Comparison of ENCODE assay signal across 26 cellular contexts in the genomic region with DNA sequence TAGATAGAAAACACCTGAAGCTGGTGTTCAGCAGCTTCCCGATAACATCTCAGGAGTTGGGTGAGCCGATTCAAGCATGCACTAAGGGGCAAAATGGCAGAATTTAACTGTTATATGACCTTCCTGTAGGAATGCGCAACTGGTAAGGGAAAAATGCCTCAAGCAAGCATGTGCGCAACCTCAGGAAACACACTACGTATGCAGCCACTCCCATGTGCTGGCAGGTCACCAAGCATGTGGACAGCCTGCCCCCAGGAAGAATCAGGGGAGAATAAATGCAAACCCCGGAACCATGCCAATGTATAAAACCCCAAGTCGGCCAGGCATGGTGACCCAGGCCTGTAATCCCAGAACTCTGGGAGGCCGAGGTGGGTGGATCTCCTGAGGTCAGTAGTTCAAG.
DNase-seq lines count a peak whose midpoint lies in the region; ATAC-seq, FAIRE-seq and TF ChIP-seq lines count a peak whose summit lies in the region.
"Had no signal": no experiment of that assay in that cellular context is flagged by ENCODE, and none has a peak within 500 bp of the region (broad histone marks: within the 10 kb centered on the region; RNA-seq: fewer than 3 reads in every experiment).

No MANE protein-coding gene starts in this region.

- WGBS in HepG2 (ENCODE audit: low lambda C conversion rate): 86% methylated on average over 8 of the region's 8 CpGs
- WGBS in right lobe of liver (ENCODE audit: insufficient coverage, low coverage, low lambda C conversion rate, missing lambda C conversion rate): 79% methylated on average over 7 of the region's 8 CpGs
- 80% methylated on average over 1 of the region's 8 CpGs; no CpG with 5 or more reads in 1 of the 2 experiments for WGBS in IMR-90 (ENCODE audit: extremely low coverage in 2 of 2, insufficient read length in 1 of 2), 2 experiments

- CTCF ChIA-PET in HepG2 (lab: Yijun Ruan, JAX; ENCODE audit: low intra/inter-chr PET ratio, low total read pairs) (no interaction called here), IMR-90 (lab: Yijun Ruan, JAX) (no interaction called here)
- CTCF ChIA-PET in CD4-positive, alpha-beta memory T cell (lab: Charles Lee; ENCODE audit: partially characterized antibody): no interaction called here

- H3K23ac ChIP-seq in IMR-90 (ENCODE audit: low read depth, low read length): no peak overlapping the region

- H2AK5ac ChIP-seq in IMR-90 (ENCODE audit: low read depth, low read length): peak overlapping the region; percentile 13; the same call in 1 of the 2 replicates

- peaks cover 23% of the 10 kb centered on the region; the same call in 1 of the 2 replicates for H3K4me1 ChIP-seq in HepG2 (ENCODE audit: insufficient read depth, low read length)
- H3K4me1 ChIP-seq in right lobe of liver: no peaks in the 10 kb centered on the region
- peaks cover 2% of the 10 kb centered on the region for H3K4me1 ChIP-seq in IMR-90 (ENCODE audit: control insufficient read depth, insufficient read depth, low read length)
- H3K4me1 ChIP-seq in neural progenitor cell: peaks cover 3% of the 10 kb centered on the region
- no peaks in the 10 kb centered on the region for H3K4me1 ChIP-seq in CD4-positive, alpha-beta memory T cell (ENCODE audit: insufficient read depth, low read length)
- H3K4me1 ChIP-seq: BE2C, BLaER1, Caco-2 had no signal

- H2BK15ac ChIP-seq in IMR-90 (ENCODE audit: low read depth, low read length): no peak overlapping the region

- H4K91ac ChIP-seq in IMR-90 (ENCODE audit: insufficient read depth, low read depth, low read length): no peak overlapping the region

- no peak overlapping the region; the same call in 1 of the 2 replicates for H3K14ac ChIP-seq in IMR-90 (replicated peaks; ENCODE audit: low read depth, low read length)

- no peaks in the 10 kb centered on the region for H3F3A ChIP-seq in neural progenitor cell (ENCODE audit: low read depth)

- peaks cover 3% of the 10 kb centered on the region for H3K9me3 Mint-ChIP-seq in neural progenitor cell
- peaks cover 0 to 3% (median 0%) of the 10 kb centered on the region in 8 donors for H3K9me3 Mint-ChIP-seq in CD4-positive, alpha-beta memory T cell
- H3K9me3 Mint-ChIP-seq: CD8-positive, alpha-beta T cell had no signal

- H3K9ac ChIP-seq in HepG2 (ENCODE audit: insufficient read depth, low read depth, low read length): no peak overlapping the region
- H3K9ac ChIP-seq in IMR-90 (ENCODE audit: low read depth, low read length): no peak overlapping the region
- no peak overlapping the region for H3K9ac ChIP-seq in neural progenitor cell
- H3K9ac ChIP-seq: BLaER1 had no signal

- TF ChIP-seq EP300 in HepG2 (IDR thresholded peaks at IDR 0.05; ENCODE audit: low read depth in 2 of 2, low read length in 2 of 2): no peak
- no peak for TF ChIP-seq EP300 in HepG2 (CRISPR knock-in tag; IDR thresholded peaks at IDR 0.05; ENCODE audit: borderline replicate concordance)

- intact Hi-C loops in HepG2 (cut with micrococcal nuclease; ENCODE audit: unreplicated experiment): no loop called here
- intact Hi-C loops in right lobe of liver (cut with DNase I): no loop called here
- intact Hi-C loops in IMR-90 (cut with micrococcal nuclease): no loop called here
- intact Hi-C loops in CD4-positive, alpha-beta memory T cell (cut with micrococcal nuclease): no loop called here

- FAIRE-seq in HepG2 (lab: Jason Lieb, UNC) (no peak), D721Med (lab: Jason Lieb, UNC) (no peak)
- FAIRE-seq: A204.1, G401.6, GM12891, GM19239 had no signal

- H3K18ac ChIP-seq in IMR-90 (ENCODE audit: low read depth, low read length): no peak overlapping the region

- H2BK20ac ChIP-seq in IMR-90 (ENCODE audit: low read depth, low read length): no peak overlapping the region

- no peak for TF ChIP-seq CTCF in HepG2 (CRISPR knock-in tag; IDR thresholded peaks at IDR 0.05)
- TF ChIP-seq CTCF in right lobe of liver (IDR thresholded peaks at IDR 0.05): no peak
- TF ChIP-seq CTCF in IMR-90 (conservative IDR thresholded peaks at IDR 0.05; ENCODE audit: low read depth, low read length): no peak
- TF ChIP-seq CTCF in neural progenitor cell (IDR thresholded peaks at IDR 0.05): no peak
- TF ChIP-seq CTCF in D721Med (IDR thresholded peaks at IDR 0.05; ENCODE audit: insufficient read depth, missing control alignments): no peak

- H3K9me3 ChIP-seq in HepG2 (ENCODE audit: low read length) (no peaks in the 10 kb centered on the region), right lobe of liver (no peaks in the 10 kb centered on the region), IMR-90 (ENCODE audit: control insufficient read depth, insufficient read depth, low read length) (no peaks in the 10 kb centered on the region), neural progenitor cell (ENCODE audit: low read depth) (no peaks in the 10 kb centered on the region)
- no peaks in the 10 kb centered on the region for H3K9me3 ChIP-seq in CD4-positive, alpha-beta memory T cell (ENCODE audit: control insufficient read depth in 1 of 2, low read length in 2 of 2)
- H3K9me3 ChIP-seq: BE2C, BLaER1, Caco-2 had no signal

- in situ Hi-C loops in HepG2 (cut with HindIII; ENCODE audit: extremely low pct_ligation_motif_present, low pct_unique_long_range_greater_than_20kb): no loop called here
- in situ Hi-C loops in IMR-90 (cut with MboI; ENCODE audit: low sequenced_read_pairs): no loop called here

- H4K5ac ChIP-seq in IMR-90 (ENCODE audit: low read depth, low read length): no peak overlapping the region

- H3K4me2 ChIP-seq in HepG2 (ENCODE audit: low read depth, low read length): no peak overlapping the region
- H3K4me2 ChIP-seq in IMR-90 (ENCODE audit: low read depth, low read length): no peak overlapping the region
- H3K4me2 ChIP-seq in neural progenitor cell: no peak overlapping the region
- H3K4me2 ChIP-seq: BLaER1 had no signal

- no peaks in the 10 kb centered on the region for H3K9me1 ChIP-seq in IMR-90 (ENCODE audit: insufficient read depth, low read length)

- H3K27ac Mint-ChIP-seq in neural progenitor cell: peak overlapping the region; percentile 68
- H3K27ac Mint-ChIP-seq in CD4-positive, alpha-beta memory T cell: no peak overlapping the region
- H3K27ac Mint-ChIP-seq: CD14-positive monocyte; CD4-positive, CD25-positive, alpha-beta regulatory T cell; CD8-positive, alpha-beta T cell had no signal

- H3K4ac ChIP-seq in IMR-90 (ENCODE audit: low read depth, low read length): no peak overlapping the region

- H3K36me3 ChIP-seq in HepG2 (replicated peaks in 1 of 2; ENCODE audit: control insufficient read depth in 1 of 2, insufficient read depth in 2 of 2, low read length in 2 of 2) (no peaks in the 10 kb centered on the region), right lobe of liver (no peaks in the 10 kb centered on the region), IMR-90 (ENCODE audit: control insufficient read depth, insufficient read depth, low read length) (no peaks in the 10 kb centered on the region), neural progenitor cell (no peaks in the 10 kb centered on the region)
- no peaks in the 10 kb centered on the region for H3K36me3 ChIP-seq in CD4-positive, alpha-beta memory T cell (ENCODE audit: insufficient read depth, low read length)
- H3K36me3 ChIP-seq: BE2C, BLaER1 had no signal

- no peak for DNase-seq in HepG2 (ENCODE audit: low spot score)
- DNase-seq in right lobe of liver: no peak
- DNase-seq in IMR-90: no peak
- DNase-seq in neural progenitor cell (ENCODE audit: low spot score): no peak
- DNase-seq in D721Med (ENCODE audit: insufficient read length, low spot score): no peak
- no peak for DNase-seq in CD4-positive, alpha-beta memory T cell
- DNase-seq: 8988T; ACHN; BE2C; C1 segment of cervical spinal cord; Caco-2; Calu3; CD4-positive, CD25-positive, alpha-beta regulatory T cell; CD8-positive, alpha-beta T cell; DMS 273 treated with DMSO at 0.1 percent for 48 hours; DMS153; DMS53; DMS79; GF-D8 had no signal

- no peak overlapping the region for H4K8ac ChIP-seq in IMR-90 (ENCODE audit: low read depth in 2 of 2, low read length in 2 of 2)

- no peak overlapping the region for H2AK9ac ChIP-seq in IMR-90 (replicated peaks; ENCODE audit: low read depth, low read length, poor library complexity)

- H3K27ac ChIP-seq in HepG2 (ENCODE audit: extremely low read length, insufficient read depth, low read length) (no peak overlapping the region), right lobe of liver (no peak overlapping the region), IMR-90 (ENCODE audit: insufficient read depth, low read length) (no peak overlapping the region), neural progenitor cell (no peak overlapping the region)
- no peak overlapping the region for H3K27ac ChIP-seq in CD4-positive, alpha-beta memory T cell (ENCODE audit: low read depth, low read length)
- H3K27ac ChIP-seq: BLaER1 had no signal

- H3K79me2 ChIP-seq in HepG2 (ENCODE audit: insufficient read depth, low read length) (no peaks in the 10 kb centered on the region), neural progenitor cell (ENCODE audit: low read depth) (no peaks in the 10 kb centered on the region)

- TF ChIP-seq RAD21 in HepG2 (CRISPR knock-in tag; IDR thresholded peaks at IDR 0.05): no peak
- no peak for TF ChIP-seq RAD21 in IMR-90 (IDR thresholded peaks at IDR 0.05; ENCODE audit: low read length)

- peaks cover 6% of the 10 kb centered on the region for H3K36me3 Mint-ChIP-seq in neural progenitor cell
- H3K36me3 Mint-ChIP-seq in CD4-positive, alpha-beta memory T cell: no peaks in the 10 kb centered on the region
- H3K36me3 Mint-ChIP-seq: CD14-positive monocyte; CD4-positive, CD25-positive, alpha-beta regulatory T cell; CD8-positive, alpha-beta T cell had no signal

- H3K27me3 Mint-ChIP-seq in neural progenitor cell (ENCODE audit: insufficient read depth, low read depth): peaks cover 2% of the 10 kb centered on the region
- peaks cover 5 to 8% of the 10 kb centered on the region in 2 donors for H3K27me3 Mint-ChIP-seq in CD4-positive, alpha-beta memory T cell
- H3K27me3 Mint-ChIP-seq: CD4-positive, CD25-positive, alpha-beta regulatory T cell had no signal

- TF ChIP-seq POLR2A in HepG2 (IDR thresholded peaks at IDR 0.05; ENCODE audit: insufficient read depth in 1 of 2, low read depth in 2 of 2, low read length in 2 of 2) (no peak), right lobe of liver (IDR thresholded peaks at IDR 0.05) (no peak), IMR-90 (IDR thresholded peaks at IDR 0.05; ENCODE audit: low read depth, low read length) (no peak)

- peak overlapping the region; percentile 24 for H2AFZ ChIP-seq in HepG2 (ENCODE audit: low read length)
- H2AFZ ChIP-seq in IMR-90 (replicated peaks; ENCODE audit: low read length, poor library complexity): no peak overlapping the region
- no peak overlapping the region for H2AFZ ChIP-seq in neural progenitor cell (replicated peaks)

- H3K4me3 ChIP-seq in HepG2 (replicated peaks in 1 of 3; ENCODE audit: insufficient read depth in 1 of 3, low read depth in 2 of 3, low read length in 3 of 3) (no peak overlapping the region), right lobe of liver (no peak overlapping the region), IMR-90 (ENCODE audit: insufficient read depth, low read depth, low read length) (no peak overlapping the region), neural progenitor cell (no peak overlapping the region)
- no peak overlapping the region for H3K4me3 ChIP-seq in CD4-positive, alpha-beta memory T cell (ENCODE audit: low read length in 2 of 2)
- H3K4me3 ChIP-seq: BLaER1 had no signal

- dilution Hi-C loops in IMR-90 (cut with HindIII; ENCODE audit: low sequenced_read_pairs, unreplicated experiment): no loop called here

- H3K56ac ChIP-seq in IMR-90 (ENCODE audit: extremely low read depth, insufficient read depth, low read length): no peak overlapping the region

- POLR2A ChIA-PET in HepG2 (lab: Yijun Ruan, JAX): no interaction called here
- POLR2A ChIA-PET in IMR-90 (lab: Charles Lee; ENCODE audit: unreplicated experiment): no interaction called here
- POLR2A ChIA-PET in CD4-positive, alpha-beta memory T cell (lab: Charles Lee; ENCODE audit: partially characterized antibody): no interaction called here

- no peak overlapping the region for H3K4me3 Mint-ChIP-seq in neural progenitor cell
- H3K4me3 Mint-ChIP-seq in CD4-positive, alpha-beta memory T cell: no peak overlapping the region
- H3K4me3 Mint-ChIP-seq: CD14-positive monocyte; CD4-positive, CD25-positive, alpha-beta regulatory T cell; CD8-positive, alpha-beta T cell had no signal

- H2BK120ac ChIP-seq in IMR-90 (ENCODE audit: low read depth, low read length): no peak overlapping the region

- H3K27me3 ChIP-seq in HepG2 (ENCODE audit: control insufficient read depth in 1 of 2, insufficient read depth in 2 of 2, low read length in 2 of 2) (no peaks in the 10 kb centered on the region), right lobe of liver (no peaks in the 10 kb centered on the region), IMR-90 (ENCODE audit: control insufficient read depth, insufficient read depth, low read length) (no peaks in the 10 kb centered on the region), neural progenitor cell (no peaks in the 10 kb centered on the region)
- H3K27me3 ChIP-seq in CD4-positive, alpha-beta memory T cell (ENCODE audit: insufficient read depth, low read length): no peaks in the 10 kb centered on the region
- H3K27me3 ChIP-seq: BE2C, BLaER1 had no signal

- H3K79me1 ChIP-seq in IMR-90 (ENCODE audit: low read depth in 1 of 2, low read length in 2 of 2): no peaks in the 10 kb centered on the region

- no peak overlapping the region for H2BK5ac ChIP-seq in IMR-90 (ENCODE audit: low read depth, low read length, poor library complexity, severe bottlenecking)

- BruUV-seq in HepG2 (replicated peaks; lab: Mats Ljungman, UMichigan) (no TSS peak), IMR-90 (replicated peaks; lab: Mats Ljungman, UMichigan) (no TSS peak)

- ATAC-seq in HepG2 (no peak), right lobe of liver (no peak), IMR-90 (ENCODE audit: low read depth) (no peak), GM21515 (IDR thresholded peaks at IDR 0.05; ENCODE audit: unreplicated experiment) (no peak)
- ATAC-seq: CD8-positive, alpha-beta T cell had no signal

- peaks cover 35% of the 10 kb centered on the region for H3K4me1 Mint-ChIP-seq in neural progenitor cell
- no peaks in the 10 kb centered on the region for H3K4me1 Mint-ChIP-seq in CD4-positive, alpha-beta memory T cell
- H3K4me1 Mint-ChIP-seq: CD4-positive, CD25-positive, alpha-beta regulatory T cell had no signal

- no peaks in the 10 kb centered on the region for H4K20me1 ChIP-seq in HepG2 (ENCODE audit: insufficient read depth, low read length)
- H4K20me1 ChIP-seq in IMR-90 (ENCODE audit: insufficient read depth, low read length): no peaks in the 10 kb centered on the region
- no peaks in the 10 kb centered on the region for H4K20me1 ChIP-seq in neural progenitor cell (ENCODE audit: low read depth)
- H4K20me1 ChIP-seq: BLaER1 had no signal
